Comparison of ENCODE assay signal across 8 cellular contexts in genomic region chr17:43766413-43767052, GRCh38. TPM values are rescaled to one million over a fixed set of nuclear protein-coding genes. Genes with fewer than 3 reads are reported as not detected.
DNase-seq lines count a peak whose midpoint lies in the region; ATAC-seq, FAIRE-seq and TF ChIP-seq lines count a peak whose summit lies in the region.

No MANE protein-coding gene starts in this region.

- POLR2A ChIA-PET in CD8-positive, alpha-beta T cell (lab: Charles Lee): interaction anchor here (0.6 to 1.0 kb wide), 2 partner anchors 72 to 73 kb away, joined by 3 read pairs; no protein-coding TSS in a partner anchor
- POLR2A ChIA-PET in HEK293 (lab: Yijun Ruan, JAX): interaction anchor here (1.2 kb wide), 1 partner anchor 188 kb away, joined by 4 read pairs; no protein-coding TSS in a partner anchor

- H3K4me1 ChIP-seq in CD8-positive, alpha-beta T cell (ENCODE audit: insufficient read depth, low read length): no peaks in the 10 kb centered on the region
- H3K4me1 ChIP-seq in HEK293 (ENCODE audit: control insufficient read depth, insufficient read depth, low read length) (no peaks in the 10 kb centered on the region), lower lobe of right lung (peaks cover 37% of the 10 kb centered on the region)

- H3K27me3 ChIP-seq in CD8-positive, alpha-beta T cell (ENCODE audit: insufficient read depth, low read length): no peaks in the 10 kb centered on the region
- H3K27me3 ChIP-seq in bronchial epithelial cell (ENCODE audit: control insufficient read depth, insufficient read depth, low read length): no peaks in the 10 kb centered on the region
- no peaks in the 10 kb centered on the region for H3K27me3 ChIP-seq in lower lobe of right lung (ENCODE audit: low read depth)

- no peak for ATAC-seq in CD8-positive, alpha-beta T cell
- ATAC-seq in SK-N-SH treated with all-trans-retinoic acid at 6 μM for 48 hours: peak; percentile 64
- ATAC-seq in lower lobe of right lung: peak; percentile 43 to 45
- ATAC-seq in HG02588 (IDR thresholded peaks at IDR 0.05; ENCODE audit: unreplicated experiment): no peak
- ATAC-seq in esophagus mucosa: no peak

- no peak overlapping the region for H3K27ac Mint-ChIP-seq in CD8-positive, alpha-beta T cell

- H3K36me3 Mint-ChIP-seq in CD8-positive, alpha-beta T cell: peaks cover 26% of the 10 kb centered on the region

- intact Hi-C loops in CD8-positive, alpha-beta T cell (cut with DNase I, micrococcal nuclease): loop anchor here in 1 of 2 experiments (1.0 kb wide), 1 partner anchor 72 kb away; no protein-coding TSS in a partner anchor
- intact Hi-C loops in lower lobe of right lung (cut with DNase I): loop anchor here (10.0 kb wide), 2 partner anchors 72 to 192 kb away; no protein-coding TSS in a partner anchor

- FAIRE-seq in bronchial epithelial cell (lab: Jason Lieb, UNC): no peak

- CTCF ChIA-PET in CD8-positive, alpha-beta T cell (lab: Charles Lee): interaction anchor here (0.6 to 2.9 kb wide), 38 partner anchors 7 to 985 kb away, joined by 3 to 17 read pairs (median 4); partner anchors contain the start of genes CFAP97D1 and ETV4
- CTCF ChIA-PET in HEK293 (lab: Yijun Ruan, JAX): interaction anchor here (0.6 to 3.8 kb wide), 73 partner anchors 9 to 1964 kb away, joined by 3 to 67 read pairs (median 4); partner anchors contain the start of genes CD300LG, CFAP97D1, DHX8 and ETV4

- no peak overlapping the region for H3K4me3 ChIP-seq in CD8-positive, alpha-beta T cell (ENCODE audit: low read depth, low read length)
- no peak overlapping the region for H3K4me3 ChIP-seq in HEK293 (ENCODE audit: low read depth, low read length)
- no peak overlapping the region for H3K4me3 ChIP-seq in bronchial epithelial cell (ENCODE audit: low read depth, low read length)
- H3K4me3 ChIP-seq in lower lobe of right lung: no peak overlapping the region

- no peaks in the 10 kb centered on the region for H3K36me3 ChIP-seq in CD8-positive, alpha-beta T cell (ENCODE audit: insufficient read depth, low read length)
- H3K36me3 ChIP-seq in HEK293 (ENCODE audit: control insufficient read depth in 2 of 2, insufficient read depth in 1 of 2, low read length in 2 of 2) (peaks cover 14 to 38% of the 10 kb centered on the region in 2 experiments), bronchial epithelial cell (ENCODE audit: control insufficient read depth, insufficient read depth, low read length) (peaks cover 7% of the 10 kb centered on the region), lower lobe of right lung (peaks cover 36% of the 10 kb centered on the region)

- H3K9me3 Mint-ChIP-seq in CD8-positive, alpha-beta T cell: no peaks in the 10 kb centered on the region

- H3K27me3 Mint-ChIP-seq in CD8-positive, alpha-beta T cell (ENCODE audit: low read depth): no peaks in the 10 kb centered on the region

- no peak overlapping the region for H3K27ac ChIP-seq in CD8-positive, alpha-beta T cell (ENCODE audit: low read depth, low read length)
- H3K27ac ChIP-seq in HEK293 (ENCODE audit: extremely low read depth, low read depth, low read length) (no peak overlapping the region), lower lobe of right lung (no peak overlapping the region)

- peak; percentile 94 for TF ChIP-seq CTCF in CD8-positive, alpha-beta T cell (IDR thresholded peaks at IDR 0.05)
- TF ChIP-seq CTCF in HEK293 (tag by site-specific recombination; IDR thresholded peaks at IDR 0.05) (peak; percentile 32; the same call in 1 of the 2 replicates), bronchial epithelial cell (IDR thresholded peaks at IDR 0.05; ENCODE audit: insufficient read depth, low read length, severe bottlenecking) (peak; percentile 67), lower lobe of right lung (IDR thresholded peaks at IDR 0.05) (peak; percentile 87)

- no peaks in the 10 kb centered on the region for H3K4me1 Mint-ChIP-seq in CD8-positive, alpha-beta T cell (ENCODE audit: low read depth)

- DNase-seq in CD8-positive, alpha-beta T cell: peak in 5 of 7 experiments; percentile 22 to 68 (median 50)
- DNase-seq in bronchial epithelial cell (ENCODE audit: low read depth) (peak; percentile 25), lower lobe of right lung (peak; percentile 77)
- DNase-seq in stimulated activated CD8-positive, alpha-beta memory T cell treated with anti-CD3 and anti-CD28 coated beads, Interleukin-4, amount 100 ng/mL, for 48 hours: peak; percentile 72

- no peaks in the 10 kb centered on the region for H3K9me3 ChIP-seq in CD8-positive, alpha-beta T cell (ENCODE audit: low read length)
- H3K9me3 ChIP-seq in HEK293 (ENCODE audit: control insufficient read depth, insufficient read depth, low read depth, low read length) (no peaks in the 10 kb centered on the region), lower lobe of right lung (no peaks in the 10 kb centered on the region)

- no peak overlapping the region for H3K4me3 Mint-ChIP-seq in CD8-positive, alpha-beta T cell

TF ChIP-seq in HEK293, 187 proteins besides CTCF, POLR2A, EP300 and RAD21:
- no peak for TF ChIP-seq ZNF704 (tag by site-specific recombination; IDR thresholded peaks at IDR 0.05)
- TF ChIP-seq ZNF133 (tag by site-specific recombination; IDR thresholded peaks at IDR 0.05): no peak
- TF ChIP-seq ZNF654 (tag by site-specific recombination; IDR thresholded peaks at IDR 0.05; ENCODE audit: low read depth): peak; percentile 52
- TF ChIP-seq ZNF660 (tag by site-specific recombination; IDR thresholded peaks at IDR 0.05): 0 out of 2 replicates have a peak, but pooled peaks have one; percentile 52
- 0 out of 2 replicates have a peak, but pooled peaks have one; percentile 32 for TF ChIP-seq ZNF2 (tag by site-specific recombination; IDR thresholded peaks at IDR 0.05)
- TF ChIP-seq ZNF112 (tag by site-specific recombination; IDR thresholded peaks at IDR 0.05): no peak
- no peak for TF ChIP-seq WT1 (tag by site-specific recombination; IDR thresholded peaks at IDR 0.05)
- no peak for TF ChIP-seq ZNF473 (tag by site-specific recombination; IDR thresholded peaks at IDR 0.05)
- no peak for TF ChIP-seq ZNF341 (tag by site-specific recombination; IDR thresholded peaks at IDR 0.05; ENCODE audit: low read depth)
- TF ChIP-seq IKZF3 (tag by site-specific recombination; IDR thresholded peaks at IDR 0.05): peak; percentile 42; the same call in 1 of the 2 replicates
- TF ChIP-seq ZFP41 (tag by site-specific recombination; IDR thresholded peaks at IDR 0.05; ENCODE audit: borderline replicate concordance): no peak
- TF ChIP-seq ZNF155 (tag by site-specific recombination; IDR thresholded peaks at IDR 0.05): no peak
- TF ChIP-seq BCL11B (tag by site-specific recombination; IDR thresholded peaks at IDR 0.05; ENCODE audit: low read depth): no peak

TF ChIP-seq in SK-N-SH treated with all-trans-retinoic acid at 6 μM for 48 hours, 23 proteins besides CTCF, POLR2A, EP300 and RAD21:
- no peak for TF ChIP-seq TCF4 (CRISPR knock-in tag; IDR thresholded peaks at IDR 0.05; ENCODE audit: borderline replicate concordance)
- TF ChIP-seq, protein P1, sequence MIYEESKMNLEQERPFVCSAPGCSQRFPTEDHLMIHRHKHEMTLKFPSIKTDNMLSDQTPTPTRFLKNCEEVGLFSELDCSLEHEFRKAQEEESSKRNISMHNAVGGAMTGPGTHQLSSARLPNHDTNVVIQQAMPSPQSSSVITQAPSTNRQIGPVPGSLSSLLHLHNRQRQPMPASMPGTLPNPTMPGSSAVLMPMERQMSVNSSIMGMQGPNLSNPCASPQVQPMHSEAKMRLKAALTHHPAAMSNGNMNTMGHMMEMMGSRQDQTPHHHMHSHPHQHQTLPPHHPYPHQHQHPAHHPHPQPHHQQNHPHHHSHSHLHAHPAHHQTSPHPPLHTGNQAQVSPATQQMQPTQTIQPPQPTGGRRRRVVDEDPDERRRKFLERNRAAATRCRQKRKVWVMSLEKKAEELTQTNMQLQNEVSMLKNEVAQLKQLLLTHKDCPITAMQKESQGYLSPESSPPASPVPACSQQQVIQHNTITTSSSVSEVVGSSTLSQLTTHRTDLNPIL (CRISPR knock-in tag; IDR thresholded peaks at IDR 0.05; ENCODE audit: low read depth): no peak
- TF ChIP-seq SNAI2 (CRISPR knock-in tag; IDR thresholded peaks at IDR 0.05): no peak

RNA-seq across cellular contexts. Expression of gene SOST, which starts 7.9 kb away (rescaled TPM):
- not detected for total RNA-seq in CD8-positive, alpha-beta T cell
- total RNA-seq in bronchial epithelial cell (not detected in 2 replicates), lower lobe of right lung (not detected), esophagus mucosa (not detected)

RNA-seq across cellular contexts. Expression of gene DUSP3, which starts 12.2 kb away (rescaled TPM):
- total RNA-seq in CD8-positive, alpha-beta T cell: 1 to 10 TPM; 8.7 to 9.1 TPM
- total RNA-seq in bronchial epithelial cell (36.9 and 37.8 TPM in 2 replicates), lower lobe of right lung (92.9 TPM), esophagus mucosa (36.3 TPM)

RNA-seq across cellular contexts. Expression of gene CFAP97D1, which starts 13.7 kb away (rescaled TPM):
- not detected for total RNA-seq in CD8-positive, alpha-beta T cell
- total RNA-seq in bronchial epithelial cell (not detected in 2 replicates), lower lobe of right lung (not detected), esophagus mucosa (not detected)

Comparison
In these comparisons a context has a peak if more than half of its experiments do, and no peak if none do; other contexts are left out.
1. ATAC-seq: peak in SK-N-SH treated with all-trans-retinoic acid at 6 μM for 48 hours (single experiment) and lower lobe of right lung (2 of 2); none in CD8-positive, alpha-beta T cell (single experiment), HG02588 (single experiment) and esophagus mucosa (single experiment).
2. DNase-seq: peak in every context shown above with its lines; median percentile 77 in lower lobe of right lung; 72 in stimulated activated CD8-positive, alpha-beta memory T cell treated with anti-CD3 and anti-CD28 coated beads, Interleukin-4, amount 100 ng/mL, for 48 hours; 50 in CD8-positive, alpha-beta T cell; 25 in bronchial epithelial cell.
3. CTCF ChIP-seq: peak in every context shown above with its lines; median percentile 94 in CD8-positive, alpha-beta T cell; 87 in lower lobe of right lung; 67 in bronchial epithelial cell; 32 in HEK293.